Comparison of ENCODE assay signal across 11 cellular contexts in the genomic region with DNA sequence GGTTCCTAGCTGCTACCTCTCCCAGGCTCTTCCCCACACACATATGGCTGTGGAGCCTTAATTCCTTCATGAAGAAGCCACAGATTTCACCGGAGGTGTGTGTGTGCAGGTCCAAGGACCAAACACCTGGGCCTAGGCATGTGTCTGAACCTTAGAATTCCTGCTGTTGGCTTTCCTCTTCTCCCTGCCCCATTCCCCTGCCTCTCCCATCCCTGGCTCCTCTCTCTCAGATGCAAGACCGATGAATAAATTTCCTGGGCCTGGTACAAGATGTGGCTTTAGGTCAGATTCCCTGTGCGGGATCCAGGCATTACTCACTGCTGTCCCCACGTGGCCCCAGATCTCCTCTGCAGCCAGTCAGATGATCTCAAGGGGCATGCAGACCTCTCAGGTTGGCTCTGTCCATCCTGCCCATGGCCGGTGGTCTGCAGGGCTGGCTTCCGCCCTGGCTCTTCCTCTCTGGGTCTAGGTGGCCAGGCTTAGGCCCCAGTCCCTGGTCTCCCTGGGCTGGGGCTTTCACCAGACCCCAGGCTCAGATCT. TPM values are rescaled to one million over a fixed set of nuclear protein-coding genes. Genes with fewer than 3 reads are reported as not detected.
DNase-seq lines count a peak whose midpoint lies in the region; ATAC-seq, FAIRE-seq and TF ChIP-seq lines count a peak whose summit lies in the region.
"Had no signal": no experiment of that assay in that cellular context is flagged by ENCODE, and none has a peak within 500 bp of the region (broad histone marks: within the 10 kb centered on the region; RNA-seq: fewer than 3 reads in every experiment).

No MANE protein-coding gene starts in this region.

- H3K9me3 ChIP-seq in right cardiac atrium (ENCODE audit: control insufficient read depth, low read length) = no peaks in the 10 kb centered on the region
- no peaks in the 10 kb centered on the region for H3K9me3 ChIP-seq in left ventricle myocardium inferior (replicated peaks)

- peaks cover 5% of the 10 kb centered on the region for H3K36me3 ChIP-seq in left ventricle myocardium inferior

- intact Hi-C loops in Right ventricle myocardium superior (cut with DNase I) (no loop called here), right cardiac atrium (cut with DNase I) (loop anchor here in 1 of 4 donors (10.0 kb wide), 1 partner anchor 1598 kb away; no protein-coding TSS in a partner anchor), left ventricle myocardium inferior (cut with micrococcal nuclease) (loop anchor here (10.0 kb wide), 1 partner anchor 142 kb away; no protein-coding TSS in a partner anchor)

- H3K4me1 ChIP-seq in right cardiac atrium (ENCODE audit: control insufficient read depth, insufficient read depth, low read length) (no peaks in the 10 kb centered on the region), left ventricle myocardium inferior (no peaks in the 10 kb centered on the region)

- ATAC-seq in Right ventricle myocardium superior (ENCODE audit: poor library complexity) (peak; percentile 47), right cardiac atrium (no peak), HG03139 (IDR thresholded peaks at IDR 0.05; ENCODE audit: unreplicated experiment) (no peak)

- DNase-seq in Right ventricle myocardium superior (no peak), right cardiac atrium (no peak), SK-N-DZ (ENCODE audit: low spot score) (peak; percentile 5), left ventricle myocardium inferior (no peak), NCI-H2196 (lab: John Stamatoyannopoulos, UW; ENCODE audit: unreplicated experiment) (no peak), GM12891 (ENCODE audit: insufficient read length, low spot score) (no peak), anterior cingulate cortex (lab: John Stamatoyannopoulos, UW) (no peak)
- DNase-seq: NCI-H2081 treated with DMSO at 0.1 percent for 48 hours; stimulated activated CD4-positive, alpha-beta T cell treated with anti-CD3 and anti-CD28 coated beads, Interleukin-12 subunit alpha, Interleukin-12 subunit beta, amount 100 ng/mL, for 4 hours had no signal

- H3K27ac ChIP-seq in right cardiac atrium (ENCODE audit: low read length) (no peak overlapping the region), left ventricle myocardium inferior (replicated peaks) (no peak overlapping the region)

- H3K4me3 ChIP-seq in right cardiac atrium (ENCODE audit: low read length) = no peak overlapping the region
- H3K4me3 ChIP-seq in left ventricle myocardium inferior = no peak overlapping the region

- TF ChIP-seq CTCF in left ventricle myocardium inferior (IDR thresholded peaks at IDR 0.05; ENCODE audit: borderline replicate concordance) = peak; percentile 34

- H3K27me3 ChIP-seq in right cardiac atrium (ENCODE audit: control insufficient read depth, insufficient read depth) (no peaks in the 10 kb centered on the region), left ventricle myocardium inferior (ENCODE audit: low read depth) (no peaks in the 10 kb centered on the region)

- no peak for FAIRE-seq in GM12891 (lab: Jason Lieb, UNC)

- 50% methylated on average over 6 of the region's 6 CpGs for WGBS in right cardiac atrium

- TF ChIP-seq POLR2A in GM12891 (IDR thresholded peaks at IDR 0.05; ENCODE audit: low read depth, low read length) = no peak

TF ChIP-seq in GM12891, 5 proteins besides CTCF, POLR2A, EP300 and RAD21:
- TF ChIP-seq POU2F2 (IDR thresholded peaks at IDR 0.05; ENCODE audit: low read depth, low read length) = no peak
- no peak for TF ChIP-seq POLR2AphosphoS5 (IDR thresholded peaks at IDR 0.05; ENCODE audit: low read depth, low read length)
- TF ChIP-seq SPI1 (IDR thresholded peaks at IDR 0.05; ENCODE audit: low read depth, low read length) = no peak
- TF ChIP-seq PAX5 (IDR thresholded peaks at IDR 0.05; ENCODE audit: insufficient read depth, low read length, severe bottlenecking) = no peak
- no peak for TF ChIP-seq TAF1 (IDR thresholded peaks at IDR 0.05; ENCODE audit: low read depth, low read length)

RNA-seq across cellular contexts. Expression of gene CCR9, which starts 20.4 kb away (rescaled TPM):
- total RNA-seq in Right ventricle myocardium superior (not detected), right cardiac atrium (not detected), left ventricle myocardium inferior (not detected)
- polyA plus RNA-seq in right cardiac atrium = not detected
- not detected in 2 replicates for polyA plus RNA-seq in SK-N-DZ (2014; cell fraction: cytosol; rRNA removed)
- polyA plus RNA-seq in SK-N-DZ (2014; cell fraction: nucleus; rRNA removed) = not detected in 2 replicates
- 1.7 TPM for polyA plus RNA-seq in GM12891 (2012; ENCODE audit: low read depth, missing spikeins)
- total RNA-seq: urinary bladder had no signal
- polyA plus RNA-seq: urinary bladder had no signal

RNA-seq across cellular contexts. Expression of gene CXCR6, which starts 36.5 kb away (rescaled TPM):
- total RNA-seq in Right ventricle myocardium superior (0.22 TPM), right cardiac atrium (under 1 TPM in 3 of 4 donors, not detected in 1; 0.33 to 0.53 (median 0.46) TPM), left ventricle myocardium inferior (0.33 TPM)
- polyA plus RNA-seq in right cardiac atrium = 0.18 TPM
- not detected in 2 replicates for polyA plus RNA-seq in SK-N-DZ (2014; cell fraction: cytosol; rRNA removed)
- polyA plus RNA-seq in SK-N-DZ (2014; cell fraction: nucleus; rRNA removed) = not detected in 2 replicates
- 0.26 TPM for polyA plus RNA-seq in GM12891 (2012; ENCODE audit: low read depth, missing spikeins)
